In the genomic region with DNA sequence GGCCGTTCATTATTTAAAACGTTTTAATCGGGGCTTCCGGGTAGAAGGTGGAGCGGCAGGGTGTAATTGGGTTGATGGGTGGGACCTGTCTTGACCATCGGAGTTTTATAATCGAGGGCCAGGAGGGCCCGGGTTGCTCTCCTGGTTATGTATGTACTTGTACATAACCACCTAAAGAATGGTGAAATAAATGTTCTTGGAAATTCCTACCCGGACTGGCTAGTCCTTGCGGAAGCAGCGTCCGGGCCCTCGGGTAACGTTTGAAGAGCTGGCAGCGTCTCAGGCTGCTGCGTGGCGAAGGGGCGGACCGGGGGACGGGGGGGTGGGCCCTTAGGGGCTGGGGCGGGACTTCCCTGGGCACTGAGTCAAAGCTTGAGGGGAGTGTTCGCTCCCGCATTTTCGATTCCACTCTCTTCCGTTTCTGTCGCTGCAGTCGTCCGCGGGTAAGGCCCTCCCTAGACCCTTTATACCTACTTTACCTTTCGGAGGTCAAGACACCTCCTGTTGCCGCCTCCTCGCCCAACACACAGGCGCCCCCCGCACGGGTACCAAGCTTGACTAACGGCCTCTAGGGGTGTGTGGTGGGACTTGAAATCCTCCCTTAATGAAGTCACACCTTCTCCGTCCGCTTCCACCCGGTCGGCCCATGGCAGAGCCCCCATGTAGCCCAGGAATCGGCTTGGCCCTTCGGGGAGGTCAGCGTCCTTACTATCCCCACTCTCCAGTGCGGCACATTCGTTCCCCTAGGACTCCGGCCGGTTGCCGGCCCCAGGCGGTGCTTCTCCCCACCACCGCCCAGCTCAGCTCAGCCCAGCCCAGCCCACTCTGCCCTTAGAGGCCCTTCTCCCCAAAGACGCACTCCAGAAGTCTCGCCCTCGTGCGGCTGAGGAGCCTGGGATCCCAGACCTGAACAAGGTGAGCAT, we compare ENCODE assay signal across 8 cellular contexts. TPM values are rescaled to one million over a fixed set of nuclear protein-coding genes. Genes with fewer than 3 reads are reported as not detected.
DNase-seq lines count a peak whose midpoint lies in the region; ATAC-seq and TF ChIP-seq lines count a peak whose summit lies in the region.

A gene with protein sequence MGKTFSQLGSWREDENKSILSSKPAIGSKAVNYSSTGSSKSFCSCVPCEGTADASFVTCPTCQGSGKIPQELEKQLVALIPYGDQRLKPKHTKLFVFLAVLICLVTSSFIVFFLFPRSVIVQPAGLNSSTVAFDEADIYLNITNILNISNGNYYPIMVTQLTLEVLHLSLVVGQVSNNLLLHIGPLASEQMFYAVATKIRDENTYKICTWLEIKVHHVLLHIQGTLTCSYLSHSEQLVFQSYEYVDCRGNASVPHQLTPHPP (plus strand): TSS at position 396 of the 923 bp plus-strand sequence. CDS start 1,167 bp downstream, outside the sequence.

- H3K27ac ChIP-seq in gastrocnemius medialis, result peak within 1 kb of the TSS; percentile 51 to 75 (median 62)

- peaks cover 8 to 69% of the 10 kb centered on the region in 2 donors for H3K36me3 ChIP-seq in gastrocnemius medialis

- no peaks in the 10 kb centered on the region for H3K27me3 Mint-ChIP-seq in T-helper 2 cell treated with Interferon-gamma antibody and Interleukin-4, amounts not matched to agents 5 μg/mL and 100 μg/mL, for 36 hours (ENCODE audit: low read depth)

- ATAC-seq in GM19397 (IDR thresholded peaks at IDR 0.05; ENCODE audit: unreplicated experiment), result peak; percentile 76
- peak; percentile 67 to 70 for ATAC-seq in gastrocnemius medialis

- peaks cover 27% of the 10 kb centered on the region for H3K4me1 Mint-ChIP-seq in T-helper 2 cell treated with Interferon-gamma antibody and Interleukin-4, amounts not matched to agents 5 μg/mL and 100 μg/mL, for 36 hours (ENCODE audit: low read depth)

- intact Hi-C loops in gastrocnemius medialis (cut with DNase I; ENCODE audit: low total_unique reads), result no loop called here

- H3K9me3 ChIP-seq in gastrocnemius medialis, result no peaks in the 10 kb centered on the region

- peak in 11 of 14 donors; percentile 4 to 66 (median 24) for DNase-seq in C1 segment of cervical spinal cord (lab: John Stamatoyannopoulos, UW)
- DNase-seq in HT-29 (ENCODE audit: low spot score), result peak; percentile 77
- peak; percentile 71 for DNase-seq in T-helper 2 cell treated with Interferon-gamma antibody and Interleukin-4, amounts not matched to agents 5 μg/mL and 100 μg/mL, for 36 hours (ENCODE audit: low spot score)
- DNase-seq in astrocyte of the hippocampus (ENCODE audit: low read depth, low spot score), result peak; percentile 93
- peak in 44 of 51 donors; percentile 2 to 65 (median 28) for DNase-seq in hypothalamus (lab: John Stamatoyannopoulos, UW)
- DNase-seq in gastrocnemius medialis, result peak; percentile 44 to 45
- DNase-seq in COLO668 (lab: John Stamatoyannopoulos, UW; ENCODE audit: unreplicated experiment), result no peak

- peak in 2 of 5 experiments; percentile 13 to 20 for TF ChIP-seq CTCF in gastrocnemius medialis (IDR thresholded peaks at IDR 0.05 in 4 of 5, conservative IDR thresholded peaks at IDR 0.05 in 1 of 5)

- in situ Hi-C loops in gastrocnemius medialis (cut with MboI; ENCODE audit: low sequenced_read_pairs in 4 of 4), result loop anchor here in 1 of 4 donors (25.0 kb wide), 2 partner anchors 101 to 276 kb away; a partner anchor contains a TSS

- peak; percentile 4 to 19 for TF ChIP-seq POLR2A in gastrocnemius medialis (IDR thresholded peaks at IDR 0.05)

- H3K4me3 ChIP-seq in gastrocnemius medialis, result peak within 1 kb of the TSS; percentile 51 to 63 (median 54)

- peak within 1 kb of the TSS; percentile 99 for H3K4me3 Mint-ChIP-seq in T-helper 2 cell treated with Interferon-gamma antibody and Interleukin-4, amounts not matched to agents 5 μg/mL and 100 μg/mL, for 36 hours

- peaks cover 34% of the 10 kb centered on the region for H3K36me3 Mint-ChIP-seq in T-helper 2 cell treated with Interferon-gamma antibody and Interleukin-4, amounts not matched to agents 5 μg/mL and 100 μg/mL, for 36 hours (ENCODE audit: low read depth)

- peak within 1 kb of the TSS; percentile 97 for H3K27ac Mint-ChIP-seq in T-helper 2 cell treated with Interferon-gamma antibody and Interleukin-4, amounts not matched to agents 5 μg/mL and 100 μg/mL, for 36 hours

- no peaks in the 10 kb centered on the region for H3K9me3 Mint-ChIP-seq in T-helper 2 cell treated with Interferon-gamma antibody and Interleukin-4, amounts not matched to agents 5 μg/mL and 100 μg/mL, for 36 hours

- H3K27me3 ChIP-seq in gastrocnemius medialis, result no peaks in the 10 kb centered on the region

- no peaks in the 10 kb centered on the region for H3K4me1 ChIP-seq in gastrocnemius medialis

RNA-seq across cellular contexts. Expression of the gene that starts here (rescaled TPM):
- 1.9 and 2.2 TPM in 2 replicates for total RNA-seq in HT-29 (2014; rRNA removed; shearing (Covaris generic))
- total RNA-seq in gastrocnemius medialis, result 1 to 10 TPM in 3 of 4 donors, under 1 TPM in 1; 0.32 to 5.6 (median 2.5) TPM
